ENCODE assay signal across 1 cellular context in genomic region chr3:124700880-124701684, GRCh38.
A peak's percentile ranks its signal among the peaks of the same experiment; 100 is the strongest.
TF ChIP-seq lines count a peak whose summit lies in the region.

No MANE protein-coding gene starts in this region.

TF ChIP-seq in HepG2, 621 proteins besides CTCF, POLR2A, EP300 and RAD21 (continued from another document and continues in another):
- TF ChIP-seq ZNF329 (CRISPR knock-in tag; IDR thresholded peaks at IDR 0.05; ENCODE audit: low read depth) (0 out of 2 replicates have a peak, but pooled peaks have one; percentile 40), MTA3 (CRISPR knock-in tag; IDR thresholded peaks at IDR 0.05) (no peak), PAX8 (CRISPR knock-in tag; IDR thresholded peaks at IDR 0.05; ENCODE audit: borderline replicate concordance) (no peak), NFKB2 (CRISPR knock-in tag; IDR thresholded peaks at IDR 0.05; ENCODE audit: borderline replicate concordance) (peak; percentile 54; the same call in 1 of the 2 replicates), ZBTB3 (CRISPR knock-in tag; IDR thresholded peaks at IDR 0.05; ENCODE audit: borderline replicate concordance, low read depth) (no peak), JUN (CRISPR knock-in tag; IDR thresholded peaks at IDR 0.05) (peak; percentile 94), EED (CRISPR knock-in tag; IDR thresholded peaks at IDR 0.05) (no peak; the same call in 1 of the 2 replicates), SMARCE1 (IDR thresholded peaks at IDR 0.05; ENCODE audit: borderline replicate concordance) (no peak), HDAC6 (IDR thresholded peaks at IDR 0.05; ENCODE audit: low read depth, low read length) (no peak), LBX2 (CRISPR knock-in tag; IDR thresholded peaks at IDR 0.05; ENCODE audit: borderline replicate concordance) (no peak), ZNF781 (CRISPR knock-in tag; IDR thresholded peaks at IDR 0.05; ENCODE audit: borderline replicate concordance, not compliant biosample characterization) (no peak), MZF1 (CRISPR knock-in tag; IDR thresholded peaks at IDR 0.05; ENCODE audit: borderline replicate concordance) (no peak), ZNF850 (CRISPR knock-in tag; conservative IDR thresholded peaks at IDR 0.05) (no peak), ZNF761 (CRISPR knock-in tag; conservative IDR thresholded peaks at IDR 0.05) (0 out of 2 replicates have a peak, but pooled peaks have one; percentile 55), ZNF564 (CRISPR knock-in tag; IDR thresholded peaks at IDR 0.05) (peak; percentile 32; the same call in 1 of the 2 replicates), TMF1 (CRISPR knock-in tag; IDR thresholded peaks at IDR 0.05; ENCODE audit: low read depth) (no peak), ZNF234 (CRISPR knock-in tag; conservative IDR thresholded peaks at IDR 0.05) (no peak), ZNF800 (CRISPR knock-in tag; IDR thresholded peaks at IDR 0.05) (no peak), ZNF563 (CRISPR knock-in tag; IDR thresholded peaks at IDR 0.05) (no peak; the same call in 1 of the 2 replicates), ZNF256 (CRISPR knock-in tag; conservative IDR thresholded peaks at IDR 0.05) (no peak), TEAD3 (CRISPR knock-in tag; optimal IDR thresholded peaks at IDR 0.05; ENCODE audit: borderline replicate concordance) (peak; percentile 96), ZNF350 (CRISPR knock-in tag; IDR thresholded peaks at IDR 0.05; ENCODE audit: borderline replicate concordance, low read depth) (peak; percentile 81), MED8 (CRISPR knock-in tag; IDR thresholded peaks at IDR 0.05; ENCODE audit: insufficient replicate concordance) (peak; percentile 64), GFI1 (CRISPR knock-in tag; IDR thresholded peaks at IDR 0.05; ENCODE audit: borderline replicate concordance) (peak; percentile 75; the same call in 1 of the 2 replicates), GATAD1 (CRISPR knock-in tag; IDR thresholded peaks at IDR 0.05) (peak; percentile 88), ZNF710 (CRISPR knock-in tag; IDR thresholded peaks at IDR 0.05; ENCODE audit: borderline replicate concordance) (peak; percentile 89; the same call in 1 of the 2 replicates), ZNF879 (CRISPR knock-in tag; IDR thresholded peaks at IDR 0.05) (no peak), RNF2 (conservative IDR thresholded peaks at IDR 0.05; ENCODE audit: low read depth) (no peak), ZFY (CRISPR knock-in tag; IDR thresholded peaks at IDR 0.05) (no peak; the same call in 1 of the 2 replicates), TGIF2 (CRISPR knock-in tag; IDR thresholded peaks at IDR 0.05) (peak; percentile 81), ZNF589 (CRISPR knock-in tag; conservative IDR thresholded peaks at IDR 0.05) (no peak; the same call in 1 of the 2 replicates), ZNF354B (CRISPR knock-in tag; IDR thresholded peaks at IDR 0.05) (no peak), PREB (CRISPR knock-in tag; IDR thresholded peaks at IDR 0.05) (no peak), ZNF264 (CRISPR knock-in tag; IDR thresholded peaks at IDR 0.05) (peak; percentile 74; the same call in 1 of the 2 replicates), ZNF570 (CRISPR knock-in tag; IDR thresholded peaks at IDR 0.05; ENCODE audit: borderline replicate concordance) (no peak), ZNF660 (CRISPR knock-in tag; IDR thresholded peaks at IDR 0.05; ENCODE audit: borderline replicate concordance, low read depth) (no peak), ZNF891 (CRISPR knock-in tag; IDR thresholded peaks at IDR 0.05) (0 out of 2 replicates have a peak, but pooled peaks have one; percentile 66), ZNF652 (CRISPR knock-in tag; IDR thresholded peaks at IDR 0.05; ENCODE audit: borderline replicate concordance, low read depth) (peak; percentile 34; the same call in 1 of the 2 replicates), ZBED4 (CRISPR knock-in tag; IDR thresholded peaks at IDR 0.05; ENCODE audit: borderline replicate concordance) (no peak), ZKSCAN1 (IDR thresholded peaks at IDR 0.05; ENCODE audit: low read length) (no peak), ZNF17 (CRISPR knock-in tag; IDR thresholded peaks at IDR 0.05) (no peak), ZNF235 (CRISPR knock-in tag; IDR thresholded peaks at IDR 0.05; ENCODE audit: borderline replicate concordance) (no peak), ISX (CRISPR knock-in tag; conservative IDR thresholded peaks at IDR 0.05) (no peak), TAF1 (CRISPR knock-in tag; IDR thresholded peaks at IDR 0.05) (peak; percentile 75; the same call in 1 of the 2 replicates), RXRB (CRISPR knock-in tag; IDR thresholded peaks at IDR 0.05; ENCODE audit: borderline replicate concordance) (peak; percentile 90), KDM1A (CRISPR knock-in tag; IDR thresholded peaks at IDR 0.05) (peak; percentile 67; the same call in 1 of the 2 replicates), ZFP62 (CRISPR knock-in tag; IDR thresholded peaks at IDR 0.05) (no peak), ZNF335 (CRISPR knock-in tag; IDR thresholded peaks at IDR 0.05) (peak; percentile 75; the same call in 1 of the 2 replicates), ZZZ3 (CRISPR knock-in tag; IDR thresholded peaks at IDR 0.05; ENCODE audit: borderline replicate concordance) (peak; percentile 50; the same call in 1 of the 2 replicates), ZNF207 (IDR thresholded peaks at IDR 0.05; ENCODE audit: borderline replicate concordance) (no peak), DRAP1 (CRISPR knock-in tag; IDR thresholded peaks at IDR 0.05) (peak; percentile 90), NRL (CRISPR knock-in tag; IDR thresholded peaks at IDR 0.05; ENCODE audit: borderline replicate concordance) (no peak), PCBP2 (optimal IDR thresholded peaks at IDR 0.05; ENCODE audit: low read depth, low read length, poor library complexity, severe bottlenecking) (no peak), HOXA9 (CRISPR knock-in tag; IDR thresholded peaks at IDR 0.05; ENCODE audit: borderline replicate concordance) (no peak), RAD51 (IDR thresholded peaks at IDR 0.05; ENCODE audit: borderline replicate concordance) (peak; percentile 93)
- TF ChIP-seq, protein P1, sequence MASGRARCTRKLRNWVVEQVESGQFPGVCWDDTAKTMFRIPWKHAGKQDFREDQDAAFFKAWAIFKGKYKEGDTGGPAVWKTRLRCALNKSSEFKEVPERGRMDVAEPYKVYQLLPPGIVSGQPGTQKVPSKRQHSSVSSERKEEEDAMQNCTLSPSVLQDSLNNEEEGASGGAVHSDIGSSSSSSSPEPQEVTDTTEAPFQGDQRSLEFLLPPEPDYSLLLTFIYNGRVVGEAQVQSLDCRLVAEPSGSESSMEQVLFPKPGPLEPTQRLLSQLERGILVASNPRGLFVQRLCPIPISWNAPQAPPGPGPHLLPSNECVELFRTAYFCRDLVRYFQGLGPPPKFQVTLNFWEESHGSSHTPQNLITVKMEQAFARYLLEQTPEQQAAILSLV (CRISPR knock-in tag; IDR thresholded peaks at IDR 0.05; ENCODE audit: borderline replicate concordance): no peak
- TF ChIP-seq, protein P2, sequence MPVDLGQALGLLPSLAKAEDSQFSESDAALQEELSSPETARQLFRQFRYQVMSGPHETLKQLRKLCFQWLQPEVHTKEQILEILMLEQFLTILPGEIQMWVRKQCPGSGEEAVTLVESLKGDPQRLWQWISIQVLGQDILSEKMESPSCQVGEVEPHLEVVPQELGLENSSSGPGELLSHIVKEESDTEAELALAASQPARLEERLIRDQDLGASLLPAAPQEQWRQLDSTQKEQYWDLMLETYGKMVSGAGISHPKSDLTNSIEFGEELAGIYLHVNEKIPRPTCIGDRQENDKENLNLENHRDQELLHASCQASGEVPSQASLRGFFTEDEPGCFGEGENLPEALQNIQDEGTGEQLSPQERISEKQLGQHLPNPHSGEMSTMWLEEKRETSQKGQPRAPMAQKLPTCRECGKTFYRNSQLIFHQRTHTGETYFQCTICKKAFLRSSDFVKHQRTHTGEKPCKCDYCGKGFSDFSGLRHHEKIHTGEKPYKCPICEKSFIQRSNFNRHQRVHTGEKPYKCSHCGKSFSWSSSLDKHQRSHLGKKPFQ (CRISPR knock-in tag; IDR thresholded peaks at IDR 0.05; ENCODE audit: insufficient replicate concordance): peak; percentile 55
- TF ChIP-seq, protein P3, sequence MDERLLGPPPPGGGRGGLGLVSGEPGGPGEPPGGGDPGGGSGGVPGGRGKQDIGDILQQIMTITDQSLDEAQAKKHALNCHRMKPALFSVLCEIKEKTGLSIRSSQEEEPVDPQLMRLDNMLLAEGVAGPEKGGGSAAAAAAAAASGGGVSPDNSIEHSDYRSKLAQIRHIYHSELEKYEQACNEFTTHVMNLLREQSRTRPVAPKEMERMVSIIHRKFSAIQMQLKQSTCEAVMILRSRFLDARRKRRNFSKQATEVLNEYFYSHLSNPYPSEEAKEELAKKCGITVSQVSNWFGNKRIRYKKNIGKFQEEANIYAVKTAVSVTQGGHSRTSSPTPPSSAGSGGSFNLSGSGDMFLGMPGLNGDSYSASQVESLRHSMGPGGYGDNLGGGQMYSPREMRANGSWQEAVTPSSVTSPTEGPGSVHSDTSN (CRISPR knock-in tag; IDR thresholded peaks at IDR 0.05): 0 out of 2 replicates have a peak, but pooled peaks have one; percentile 10
- TF ChIP-seq, protein P4, sequence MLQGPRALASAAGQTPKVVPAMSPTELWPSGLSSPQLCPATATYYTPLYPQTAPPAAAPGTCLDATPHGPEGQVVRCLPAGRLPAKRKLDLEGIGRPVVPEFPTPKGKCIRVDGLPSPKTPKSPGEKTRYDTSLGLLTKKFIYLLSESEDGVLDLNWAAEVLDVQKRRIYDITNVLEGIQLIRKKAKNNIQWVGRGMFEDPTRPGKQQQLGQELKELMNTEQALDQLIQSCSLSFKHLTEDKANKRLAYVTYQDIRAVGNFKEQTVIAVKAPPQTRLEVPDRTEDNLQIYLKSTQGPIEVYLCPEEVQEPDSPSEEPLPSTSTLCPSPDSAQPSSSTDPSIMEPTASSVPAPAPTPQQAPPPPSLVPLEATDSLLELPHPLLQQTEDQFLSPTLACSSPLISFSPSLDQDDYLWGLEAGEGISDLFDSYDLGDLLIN (CRISPR knock-in tag; IDR thresholded peaks at IDR 0.05; ENCODE audit: borderline replicate concordance): no peak
